ENCODE assay signal across 23 cellular contexts in genomic region chr2:159022019-159022418, GRCh38.
"Had no signal": no experiment of that assay in that cellular context is flagged by ENCODE, and none has a peak within 500 bp of the region (broad histone marks: within the 10 kb centered on the region; RNA-seq: fewer than 3 reads in every experiment).

No MANE protein-coding gene starts in this region.

- H3K4me1 ChIP-seq: colonic mucosa, pancreas had no signal

- H3K4me1 Mint-ChIP-seq: central memory CD8-positive, alpha-beta T cell; endodermal cell; memory B cell; natural killer cell; neural crest cell; stimulated activated memory B cell treated with anti-CD40 and anti-IgM and Interleukin-4, amounts not matched to agents 10 μg/mL and 1 μg/mL and 100 μg/mL, for 72 hours had no signal

- H3K9me3 Mint-ChIP-seq: central memory CD8-positive, alpha-beta T cell; endodermal cell; natural killer cell; neural crest cell; stimulated activated memory B cell treated with anti-CD40 and anti-IgM and Interleukin-4, amounts not matched to agents 10 μg/mL and 1 μg/mL and 100 μg/mL, for 72 hours had no signal

- H3K27ac ChIP-seq: colonic mucosa, esophagus squamous epithelium, neutrophil, pancreas, sigmoid colon, thoracic aorta, tibial nerve, upper lobe of left lung had no signal

- H3K27ac Mint-ChIP-seq: dendritic cell treated with granulocyte-macrophage colony-stimulating factor and Interleukin-4, amounts not matched to agents 40 ng/mL and 50 ng/mL, for 4 days; endodermal cell; memory B cell; natural killer cell; stimulated activated memory B cell treated with anti-CD40 and anti-IgM and Interleukin-4, amounts not matched to agents 10 μg/mL and 1 μg/mL and 100 μg/mL, for 72 hours; stimulated activated naive CD8-positive, alpha-beta T cell treated with anti-CD3 and anti-CD28 coated beads, Interleukin-15, Interleukin-2, amounts not matched to agents 100 ng/mL and 50 ng/mL, for 24 hours had no signal

- ATAC-seq: natural killer cell; pancreas; stimulated activated memory B cell treated with anti-CD40 and anti-IgM and Interleukin-4, amounts not matched to agents 10 μg/mL and 1 μg/mL and 100 μg/mL, for 72 hours had no signal

- FAIRE-seq: kidney, pancreas, urothelium cell line had no signal

- H3K4me3 Mint-ChIP-seq: central memory CD8-positive, alpha-beta T cell; dendritic cell treated with granulocyte-macrophage colony-stimulating factor and Interleukin-4, amounts not matched to agents 40 ng/mL and 50 ng/mL, for 4 days; endodermal cell; memory B cell; natural killer cell; neural crest cell; stimulated activated memory B cell treated with anti-CD40 and anti-IgM and Interleukin-4, amounts not matched to agents 10 μg/mL and 1 μg/mL and 100 μg/mL, for 72 hours; stimulated activated naive CD8-positive, alpha-beta T cell treated with anti-CD3 and anti-CD28 coated beads, Interleukin-15, Interleukin-2, amounts not matched to agents 100 ng/mL and 50 ng/mL, for 24 hours had no signal

- H3K36me3 ChIP-seq: colonic mucosa, esophagus squamous epithelium, neutrophil, pancreas, sigmoid colon, thoracic aorta, tibial nerve, upper lobe of left lung had no signal

- H3K27me3 ChIP-seq: colonic mucosa, esophagus squamous epithelium, neutrophil, pancreas, sigmoid colon, tibial nerve, upper lobe of left lung had no signal

- H3K4me3 ChIP-seq: colonic mucosa, esophagus squamous epithelium, lung, pancreas, sigmoid colon, thoracic aorta, tibial nerve, upper lobe of left lung had no signal

- H3K27me3 Mint-ChIP-seq: dendritic cell treated with granulocyte-macrophage colony-stimulating factor and Interleukin-4, amounts not matched to agents 40 ng/mL and 50 ng/mL, for 4 days; memory B cell; stimulated activated naive CD8-positive, alpha-beta T cell treated with anti-CD3 and anti-CD28 coated beads, Interleukin-15, Interleukin-2, amounts not matched to agents 100 ng/mL and 50 ng/mL, for 24 hours had no signal

- DNase-seq: colonic mucosa; effector CD8-positive, alpha-beta T cell; endodermal cell; erythroblast; esophagus squamous epithelium; foreskin melanocyte; kidney; natural killer cell; pancreas; sigmoid colon; stimulated activated CD4-positive, alpha-beta T cell treated with anti-CD3 and anti-CD28 coated beads, Interleukin-4, amount 100 ng/mL, for 4 hours; upper lobe of left lung had no signal

- H3K9me3 ChIP-seq: colonic mucosa, esophagus squamous epithelium, neutrophil, pancreas, sigmoid colon, thoracic aorta, tibial nerve, upper lobe of left lung had no signal

- H3K36me3 Mint-ChIP-seq: memory B cell; natural killer cell; stimulated activated memory B cell treated with anti-CD40 and anti-IgM and Interleukin-4, amounts not matched to agents 10 μg/mL and 1 μg/mL and 100 μg/mL, for 72 hours had no signal
